In genomic region chr16:47392114-47392513, GRCh38 we compare ENCODE assay signal across 8 cellular contexts.
DNase-seq lines count a peak whose midpoint lies in the region; ATAC-seq and TF ChIP-seq lines count a peak whose summit lies in the region.

No MANE protein-coding gene starts in this region.

- H3K27ac ChIP-seq in mammary epithelial cell (ENCODE audit: insufficient read depth, low read depth, low read length) (no peak overlapping the region), breast epithelium (no peak overlapping the region), OCI-LY1 (ENCODE audit: low read depth, low read length, poor library complexity, severe bottlenecking) (peak overlapping the region; percentile 17), coronary artery (no peak overlapping the region)

- no TSS peak for BruUV-seq in mammary epithelial cell (replicated peaks; lab: Mats Ljungman, UMichigan)

- no peaks in the 10 kb centered on the region; the same call in 1 of the 2 replicates for H3F3A ChIP-seq in OCI-LY1 (ENCODE audit: insufficient read depth, low read length)

- H3K4me2 ChIP-seq in mammary epithelial cell (ENCODE audit: insufficient read depth, low read depth, low read length) (peak overlapping the region; percentile 10), OCI-LY1 (ENCODE audit: low read length) (no peak overlapping the region; the same call in 1 of the 2 replicates)

- no peaks in the 10 kb centered on the region for H3K9me2 ChIP-seq in OCI-LY1 (ENCODE audit: low read depth, low read length)

- DNase-seq in mammary epithelial cell = peak; percentile 57
- DNase-seq in breast epithelium (ENCODE audit: low spot score in 2 of 2) = no peak
- DNase-seq in inferior parietal cortex (ENCODE audit: extremely low spot score) = peak; percentile 20
- DNase-seq in ACHN = no peak
- DNase-seq in coronary artery (ENCODE audit: low spot score) = no peak
- DNase-seq in activated CD8-positive, alpha-beta memory T cell treated with anti-CD3 and anti-CD28 coated beads, Interleukin-2, amount 50 U/mL, for 48 hours = no peak

- TF ChIP-seq CTCF in mammary epithelial cell (conservative IDR thresholded peaks at IDR 0.05 in 1 of 2, IDR thresholded peaks at IDR 0.05 in 1 of 2; ENCODE audit: extremely low read depth in 1 of 2, insufficient read depth in 1 of 2, low read depth in 1 of 2, low read length in 2 of 2) (no peak), breast epithelium (IDR thresholded peaks at IDR 0.05) (no peak), OCI-LY1 (IDR thresholded peaks at IDR 0.05; ENCODE audit: low read length) (no peak), coronary artery (IDR thresholded peaks at IDR 0.05) (no peak)

- in situ Hi-C loops in mammary epithelial cell (cut with MboI; ENCODE audit: low sequenced_read_pairs in 2 of 2) = no loop called here
- in situ Hi-C loops in ACHN (cut with HindIII; ENCODE audit: low pct_ligation_motif_present, low pct_unique_long_range_greater_than_20kb, low sequenced_read_pairs) = no loop called here

- H3K9me3 ChIP-seq in mammary epithelial cell (replicated peaks; ENCODE audit: insufficient read depth, low read length) (no peaks in the 10 kb centered on the region), breast epithelium (no peaks in the 10 kb centered on the region), OCI-LY1 (ENCODE audit: low read length) (no peaks in the 10 kb centered on the region)

- H2AFZ ChIP-seq in mammary epithelial cell (ENCODE audit: low read depth, low read length) (peak overlapping the region; percentile 4), OCI-LY1 (ENCODE audit: low read length) (no peak overlapping the region)

- H3K27me3 ChIP-seq in mammary epithelial cell (ENCODE audit: insufficient read depth, low read length) (no peaks in the 10 kb centered on the region), breast epithelium (no peaks in the 10 kb centered on the region), OCI-LY1 (ENCODE audit: insufficient read depth, low read length) (no peaks in the 10 kb centered on the region)

- no peak overlapping the region for H3K9ac ChIP-seq in mammary epithelial cell (ENCODE audit: insufficient read depth, low read length)
- no peak overlapping the region for H3K9ac ChIP-seq in OCI-LY1 (ENCODE audit: low read length)

- peaks cover 3% of the 10 kb centered on the region for H3K36me3 ChIP-seq in mammary epithelial cell (ENCODE audit: insufficient read depth, low read length)
- H3K36me3 ChIP-seq in breast epithelium = no peaks in the 10 kb centered on the region
- H3K36me3 ChIP-seq in OCI-LY1 (ENCODE audit: insufficient read depth, low read length) = peaks cover 44% of the 10 kb centered on the region; the same call in 1 of the 2 replicates

- peak; percentile 89 for ATAC-seq in HG02973 (IDR thresholded peaks at IDR 0.05; ENCODE audit: unreplicated experiment)

- no peak for TF ChIP-seq POLR2A in breast epithelium (IDR thresholded peaks at IDR 0.05)

- WGBS in mammary epithelial cell (ENCODE audit: low coverage, missing lambda C conversion rate) = 25% methylated on average over 6 of the region's 8 CpGs

- H4K20me1 ChIP-seq in mammary epithelial cell (ENCODE audit: insufficient read depth, low read length) (no peaks in the 10 kb centered on the region), OCI-LY1 (ENCODE audit: insufficient read depth, low read length) (no peaks in the 10 kb centered on the region)

- intact Hi-C loops in mammary epithelial cell (cut with micrococcal nuclease) (no loop called here), breast epithelium (cut with DNase I; ENCODE audit: low total_unique reads) (no loop called here)

- H3K79me2 ChIP-seq in mammary epithelial cell (ENCODE audit: insufficient read depth, low read length) (no peaks in the 10 kb centered on the region), OCI-LY1 (ENCODE audit: insufficient read depth, low read length) (no peaks in the 10 kb centered on the region)

- peaks cover 7% of the 10 kb centered on the region for H3K4me1 ChIP-seq in mammary epithelial cell (ENCODE audit: insufficient read depth, low read length)
- no peaks in the 10 kb centered on the region for H3K4me1 ChIP-seq in breast epithelium
- peaks cover 21% of the 10 kb centered on the region for H3K4me1 ChIP-seq in OCI-LY1 (ENCODE audit: insufficient read depth, low read length, severe bottlenecking)

- dilution Hi-C loops in mammary epithelial cell (cut with HindIII; ENCODE audit: low sequenced_read_pairs) = no loop called here

- H3K4me3 ChIP-seq in mammary epithelial cell (replicated peaks in 1 of 3; ENCODE audit: insufficient read depth in 1 of 3, low read depth in 2 of 3, low read length in 3 of 3) (no peak overlapping the region), breast epithelium (no peak overlapping the region), OCI-LY1 (ENCODE audit: low read depth, low read length, poor library complexity, severe bottlenecking) (no peak overlapping the region), coronary artery (no peak overlapping the region)

- CTCF ChIA-PET in mammary epithelial cell (lab: Charles Lee; ENCODE audit: low non-redundant PET) = interaction anchor here (0.7 kb wide), 1 partner anchor 601 kb away, joined by 3 read pairs; no protein-coding TSS in a partner anchor

Comparison
In these comparisons a context has a peak if more than half of its experiments do, and no peak if none do; other contexts are left out.
1. DNase-seq: peak in mammary epithelial cell (single experiment) and inferior parietal cortex (single experiment); none in breast epithelium (0 of 2), ACHN (single experiment), coronary artery (single experiment) and activated CD8-positive, alpha-beta memory T cell treated with anti-CD3 and anti-CD28 coated beads, Interleukin-2, amount 50 U/mL, for 48 hours (single experiment).